In the genomic region with DNA sequence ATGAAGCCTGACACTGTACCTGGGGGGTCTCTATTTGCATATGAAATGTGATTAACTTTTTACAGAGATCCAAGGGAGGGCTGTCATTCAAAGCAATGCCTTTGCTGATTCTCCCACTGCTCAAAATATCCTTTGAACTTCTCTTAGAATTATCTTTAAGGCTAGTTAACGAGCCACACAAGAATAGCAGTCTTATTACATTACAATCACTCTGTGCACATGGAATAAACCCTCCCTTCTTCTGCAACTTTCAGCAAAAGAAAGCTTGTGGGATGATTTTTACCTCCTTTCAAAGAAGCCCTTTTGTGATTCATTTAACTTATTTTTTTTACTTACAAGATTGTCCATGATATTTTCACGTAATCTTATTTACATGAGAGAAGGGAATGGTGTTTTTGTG, we compare ENCODE assay signal across 9 cellular contexts.
"Had no signal": no experiment of that assay in that cellular context is flagged by ENCODE, and none has a peak within 500 bp of the region (broad histone marks: within the 10 kb centered on the region; RNA-seq: fewer than 3 reads in every experiment).

No MANE protein-coding gene starts in this region.

- H3K27ac ChIP-seq: HL-60, KMS-11 had no signal

- H3K4me3 Mint-ChIP-seq: HFFc6, IgD-negative memory B cell had no signal

- H3K4me2 ChIP-seq: KMS-11 had no signal

- DNase-seq: GOT3, H7, HCEC 1CT, HFFc6, KBM-7 had no signal

- H3K27ac Mint-ChIP-seq: HFFc6, IgD-negative memory B cell had no signal

- H3K9ac ChIP-seq: KMS-11 had no signal

- ATAC-seq: HepG2 had no signal
